Comparison of ENCODE assay signal across 1 cellular context in genomic region chr10:100185364-100186252, GRCh38.
TF ChIP-seq lines count a peak whose summit lies in the region.

ERLIN1 (minus strand) TSS chr10:100186029; CDS start chr10:100185626, 403 bp downstream.

TF ChIP-seq in A549, 52 proteins besides CTCF, POLR2A, EP300 and RAD21 (continued from another document):
- no peak for TF ChIP-seq NFE2L2 (conservative IDR thresholded peaks at IDR 0.05; ENCODE audit: low read length)
- peak; percentile 66; the same call in 1 of the 3 replicates for TF ChIP-seq BCL3 (IDR thresholded peaks at IDR 0.05)
- no peak for TF ChIP-seq HDAC2 (IDR thresholded peaks at IDR 0.05)
- peak; percentile 97 for TF ChIP-seq E2F6 (IDR thresholded peaks at IDR 0.05; ENCODE audit: borderline replicate concordance, low read depth)
- no peak for TF ChIP-seq USF2 (IDR thresholded peaks at IDR 0.05)
- no peak for TF ChIP-seq TP53 (CRISPR knock-in tag; IDR thresholded peaks at IDR 0.05)
- no peak for TF ChIP-seq ESRRA (IDR thresholded peaks at IDR 0.05; ENCODE audit: borderline replicate concordance, low read length)
- no peak for TF ChIP-seq HES2 (IDR thresholded peaks at IDR 0.05)
- TF ChIP-seq MYC (IDR thresholded peaks at IDR 0.05; ENCODE audit: borderline replicate concordance, low read length): peak; percentile 86
- no peak for TF ChIP-seq EHF (CRISPR knock-in tag; IDR thresholded peaks at IDR 0.05)
- no peak for TF ChIP-seq JUNB (IDR thresholded peaks at IDR 0.05)
- TF ChIP-seq FOSL2 (IDR thresholded peaks at IDR 0.05): no peak
- peak; percentile 86 for TF ChIP-seq FOSL2 (CRISPR knock-in tag; IDR thresholded peaks at IDR 0.05)
- TF ChIP-seq SMC3 (IDR thresholded peaks at IDR 0.05): no peak
- TF ChIP-seq JUN (IDR thresholded peaks at IDR 0.05): peak; percentile 82 to 88; a peak in 4 of 5 replicates
- no peak for TF ChIP-seq CBX8 (IDR thresholded peaks at IDR 0.05)
- no peak for TF ChIP-seq KDM5A (IDR thresholded peaks at IDR 0.05)
- no peak for TF ChIP-seq TFCP2L1 (CRISPR knock-in tag; IDR thresholded peaks at IDR 0.05)
- no peak for TF ChIP-seq ZNF302 (CRISPR knock-in tag; IDR thresholded peaks at IDR 0.05)
- no peak for TF ChIP-seq CHD2 (IDR thresholded peaks at IDR 0.05; ENCODE audit: low read length, partially characterized antibody)
- no peak for TF ChIP-seq ELK1 (IDR thresholded peaks at IDR 0.05; ENCODE audit: low read depth, low read length)
